Comparison of ENCODE assay signal across 13 cellular contexts in the genomic region with DNA sequence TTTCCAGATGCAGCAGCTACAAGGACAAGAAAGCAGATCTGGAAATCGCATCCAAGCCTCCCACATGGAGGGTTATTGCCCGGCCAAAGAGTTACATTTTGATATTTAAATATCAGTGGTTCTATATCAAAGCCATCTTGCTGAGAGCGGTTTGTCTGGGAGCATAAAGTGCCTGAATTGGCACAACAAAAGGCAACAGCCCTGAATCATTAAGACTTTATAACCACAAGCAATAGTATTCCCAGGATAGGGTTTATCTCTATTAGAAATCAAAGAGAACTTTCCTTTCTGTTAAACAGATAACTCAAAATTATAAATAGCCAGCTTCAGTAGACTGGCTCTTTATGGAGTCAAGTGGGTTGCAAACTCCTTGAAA.
"Had no signal": no experiment of that assay in that cellular context is flagged by ENCODE, and none has a peak within 500 bp of the region (broad histone marks: within the 10 kb centered on the region; RNA-seq: fewer than 3 reads in every experiment).

No MANE protein-coding gene starts in this region.

- H2AFZ ChIP-seq: hepatocyte had no signal

- H3K27ac ChIP-seq: hepatocyte, pancreas, testis had no signal

- H3K9me3 ChIP-seq: pancreas, testis had no signal

- H3K79me2 ChIP-seq: hepatocyte had no signal

- H3K4me1 ChIP-seq: pancreas, testis had no signal

- H3K27me3 ChIP-seq: hepatocyte, pancreas, testis had no signal

- ATAC-seq: activated T-helper 17 cell treated with anti-CD3 and anti-CD28 coated beads, Interleukin-2, amount 50 U/mL, for 72 hours; left ventricle myocardium superior; pancreas; sciatic nerve; stimulated activated naive CD8-positive, alpha-beta T cell treated with anti-CD3 and anti-CD28 coated beads, Interleukin-15, amount 100 ng/mL, for 72 hours had no signal

- DNase-seq: activated CD4-positive, alpha-beta T cell treated with anti-CD3 and anti-CD28 coated beads for 1 hour; activated CD4-positive, alpha-beta T cell treated with anti-CD3 and anti-CD28 coated beads, Interleukin-2, amount 50 U/mL, for 4 hours; activated naive CD4-positive, alpha-beta T cell treated with Interleukin-2 at 50 U/mL for 16 hours; activated T-cell treated with anti-CD3 and anti-CD28 coated beads for 4 hours; aorta; left ventricle myocardium superior; pancreas; stimulated activated CD4-positive, alpha-beta T cell treated with anti-CD3 and anti-CD28 coated beads, Interleukin-1b, Interleukin-23, amount 100 ng/mL, for 48 hours; stimulated activated naive CD8-positive, alpha-beta T cell treated with anti-CD3 and anti-CD28 coated beads, Interleukin-15, amount 100 ng/mL, for 72 hours; testis had no signal

- H3K4me2 ChIP-seq: hepatocyte had no signal

- H3K36me3 ChIP-seq: pancreas had no signal

- H3K4me3 ChIP-seq: hepatocyte, pancreas, testis had no signal
